In genomic region chr1:99650021-99650420, GRCh38 we compare ENCODE assay signal across 22 cellular contexts. TPM values are rescaled to one million over a fixed set of nuclear protein-coding genes. Genes with fewer than 3 reads are reported as not detected.
DNase-seq lines count a peak whose midpoint lies in the region; ATAC-seq and TF ChIP-seq lines count a peak whose summit lies in the region.
"Had no signal": no experiment of that assay in that cellular context is flagged by ENCODE, and none has a peak within 500 bp of the region (broad histone marks: within the 10 kb centered on the region; RNA-seq: fewer than 3 reads in every experiment).

No MANE protein-coding gene starts in this region.

- H2AFZ ChIP-seq in parathyroid adenoma, result peak overlapping the region; percentile 45

- H3K27me3 Mint-ChIP-seq in Calu3 (ENCODE audit: unreplicated experiment) (no peaks in the 10 kb centered on the region), endodermal cell (ENCODE audit: insufficient read depth) (no peaks in the 10 kb centered on the region)
- H3K27me3 Mint-ChIP-seq in activated CD4-positive, alpha-beta memory T cell treated with anti-CD3 and anti-CD28 coated beads for 36 hours, result peaks cover 14% of the 10 kb centered on the region

- BruUV-seq in Calu3 (replicated peaks; lab: Mats Ljungman, UMichigan), result no TSS peak

- CTCF ChIA-PET in Calu3 (lab: Charles Lee), result no interaction called here
- CTCF ChIA-PET in activated CD4-positive, alpha-beta memory T cell treated with anti-CD3 and anti-CD28 coated beads for 36 hours (lab: Charles Lee), result no interaction called here

- intact Hi-C loops in Calu3 (cut with micrococcal nuclease; ENCODE audit: unreplicated experiment) (no loop called here), adrenal gland (cut with DNase I) (no loop called here)
- intact Hi-C loops in activated CD4-positive, alpha-beta memory T cell treated with anti-CD3 and anti-CD28 coated beads for 36 hours (cut with micrococcal nuclease), result no loop called here

- DNase-seq in Calu3 (no peak), adrenal gland (peak in 6 of 7 donors; percentile 41 to 61 (median 56)), right atrium auricular region (ENCODE audit: low spot score) (no peak), A172 (ENCODE audit: low spot score) (no peak), endodermal cell (no peak)
- DNase-seq in activated CD4-positive, alpha-beta memory T cell treated with anti-CD3 and anti-CD28 coated beads for 36 hours, result no peak
- DNase-seq: activated CD4-positive, alpha-beta memory T cell treated with anti-CD3 and anti-CD28 coated beads, Interleukin-2, amount 10 ng/mL, durations not matched to agents 7 days and 5 days; activated T-cell treated with anti-CD3 and anti-CD28 coated beads, Interleukin-2, amount 50 U/mL, for 4 hours; CD8-positive, alpha-beta T cell; central memory CD4-positive, alpha-beta T cell; EL; HCEC 1CT; NCI-H1436; nephron progenitor cell; SHP77 treated with DMSO at 0.1 percent for 48 hours; stimulated activated naive CD8-positive, alpha-beta T cell treated with anti-CD3 and anti-CD28 coated beads, Interleukin-15, amount 100 ng/mL, for 72 hours had no signal

- H3K9me3 Mint-ChIP-seq in Calu3 (ENCODE audit: low read depth, unreplicated experiment), result no peaks in the 10 kb centered on the region
- no peaks in the 10 kb centered on the region for H3K9me3 Mint-ChIP-seq in activated CD4-positive, alpha-beta memory T cell treated with anti-CD3 and anti-CD28 coated beads for 36 hours
- H3K9me3 Mint-ChIP-seq in endodermal cell, result no peaks in the 10 kb centered on the region
- H3K9me3 Mint-ChIP-seq: activated CD4-positive, alpha-beta memory T cell treated with anti-CD3 and anti-CD28 coated beads, Interleukin-2, amount 10 ng/mL, durations not matched to agents 7 days and 5 days; activated T-cell treated with anti-CD3 and anti-CD28 coated beads, Interleukin-2, amount 50 U/mL, for 4 hours; CD8-positive, alpha-beta T cell; memory B cell; nephron progenitor cell; stimulated activated naive CD8-positive, alpha-beta T cell treated with anti-CD3 and anti-CD28 coated beads, Interleukin-15, amount 100 ng/mL, for 72 hours had no signal

- TF ChIP-seq CTCF in Calu3 (IDR thresholded peaks at IDR 0.05; ENCODE audit: unreplicated experiment), result no peak
- no peak for TF ChIP-seq CTCF in adrenal gland (IDR thresholded peaks at IDR 0.05)
- no peak for TF ChIP-seq CTCF in right atrium auricular region (IDR thresholded peaks at IDR 0.05)
- TF ChIP-seq CTCF in parathyroid adenoma (IDR thresholded peaks at IDR 0.05), result no peak
- no peak for TF ChIP-seq CTCF in endodermal cell (conservative IDR thresholded peaks at IDR 0.05)

- H3K79me2 ChIP-seq in parathyroid adenoma, result peaks cover 5% of the 10 kb centered on the region

- H3K9ac ChIP-seq in parathyroid adenoma (no peak overlapping the region), endodermal cell (ENCODE audit: extremely low read depth, low read length, poor library complexity, severe bottlenecking) (no peak overlapping the region)
- H3K9ac ChIP-seq: KMS-11 had no signal

- no peaks in the 10 kb centered on the region for H3K27me3 ChIP-seq in adrenal gland
- no peaks in the 10 kb centered on the region for H3K27me3 ChIP-seq in right atrium auricular region
- H3K27me3 ChIP-seq in parathyroid adenoma (ENCODE audit: control insufficient read depth, insufficient read depth, low read length), result no peaks in the 10 kb centered on the region
- H3K27me3 ChIP-seq in endodermal cell (ENCODE audit: control insufficient read depth, insufficient read depth, low read length, poor library complexity, severe bottlenecking), result no peaks in the 10 kb centered on the region

- H3K9me3 ChIP-seq in adrenal gland (replicated peaks in 1 of 3) (no peaks in the 10 kb centered on the region), right atrium auricular region (no peaks in the 10 kb centered on the region), parathyroid adenoma (ENCODE audit: control insufficient read depth, low read length) (no peaks in the 10 kb centered on the region), endodermal cell (ENCODE audit: control insufficient read depth, low read length) (no peaks in the 10 kb centered on the region)

- peak overlapping the region; percentile 24 for H3K4me2 ChIP-seq in parathyroid adenoma (ENCODE audit: low read length)
- H3K4me2 ChIP-seq: KMS-11 had no signal

- H3K27ac Mint-ChIP-seq in Calu3 (ENCODE audit: unreplicated experiment) (peak overlapping the region; percentile 63), endodermal cell (no peak overlapping the region)
- H3K27ac Mint-ChIP-seq in activated CD4-positive, alpha-beta memory T cell treated with anti-CD3 and anti-CD28 coated beads for 36 hours, result no peak overlapping the region
- H3K27ac Mint-ChIP-seq: activated CD4-positive, alpha-beta memory T cell treated with anti-CD3 and anti-CD28 coated beads, Interleukin-2, amount 10 ng/mL, durations not matched to agents 7 days and 5 days; activated naive CD8-positive, alpha-beta T cell; CD8-positive, alpha-beta T cell; memory B cell; nephron progenitor cell; stimulated activated naive CD8-positive, alpha-beta T cell treated with anti-CD3 and anti-CD28 coated beads, Interleukin-15, amount 100 ng/mL, for 72 hours had no signal

- peaks cover 22% of the 10 kb centered on the region for H3K36me3 Mint-ChIP-seq in Calu3 (ENCODE audit: insufficient read depth, unreplicated experiment)
- no peaks in the 10 kb centered on the region for H3K36me3 Mint-ChIP-seq in activated CD4-positive, alpha-beta memory T cell treated with anti-CD3 and anti-CD28 coated beads for 36 hours
- no peaks in the 10 kb centered on the region for H3K36me3 Mint-ChIP-seq in endodermal cell (ENCODE audit: low read depth)
- H3K36me3 Mint-ChIP-seq: activated naive CD8-positive, alpha-beta T cell; CD8-positive, alpha-beta T cell; memory B cell had no signal

- no peaks in the 10 kb centered on the region for H3K36me3 ChIP-seq in adrenal gland (replicated peaks in 1 of 2)
- peaks cover 8% of the 10 kb centered on the region for H3K36me3 ChIP-seq in right atrium auricular region
- no peaks in the 10 kb centered on the region for H3K36me3 ChIP-seq in parathyroid adenoma (ENCODE audit: control insufficient read depth, insufficient read depth, low read length)
- H3K36me3 ChIP-seq in endodermal cell (ENCODE audit: control insufficient read depth, insufficient read depth, low read length), result no peaks in the 10 kb centered on the region

- H3K4me3 ChIP-seq in adrenal gland (no peak overlapping the region), right atrium auricular region (peak overlapping the region in 1 of 2 donors; percentile 53), parathyroid adenoma (ENCODE audit: low read depth, low read length) (no peak overlapping the region), endodermal cell (ENCODE audit: low read length) (no peak overlapping the region)

- ATAC-seq in HG03280 (IDR thresholded peaks at IDR 0.05; ENCODE audit: unreplicated experiment), result no peak
- ATAC-seq: activated T-cell treated with anti-CD3 and anti-CD28 coated beads, Interleukin-2, amount 50 U/mL, for 4 hours; CD8-positive, alpha-beta T cell; stimulated activated naive CD8-positive, alpha-beta T cell treated with anti-CD3 and anti-CD28 coated beads, Interleukin-15, amount 100 ng/mL, for 72 hours had no signal

- POLR2A ChIA-PET in activated CD4-positive, alpha-beta memory T cell treated with anti-CD3 and anti-CD28 coated beads for 36 hours (lab: Charles Lee), result no interaction called here

- 30 to 40% (median 36%) methylated on average over 2 of the region's 2 CpGs for WGBS in adrenal gland, 4 donors
- WGBS in endodermal cell (ENCODE audit: insufficient coverage in 1 of 2, insufficient read length in 1 of 2), 2 experiments, result 90% methylated on average over 2 of the region's 2 CpGs; no CpG with 5 or more reads in 1 of the 2 experiments

- no peak for TF ChIP-seq POLR2A in adrenal gland (IDR thresholded peaks at IDR 0.05)

- peaks cover 42 to 59% of the 10 kb centered on the region in 2 donors for H3K4me1 ChIP-seq in adrenal gland (replicated peaks in 1 of 2)
- H3K4me1 ChIP-seq in right atrium auricular region, result peaks cover 0 to 54% of the 10 kb centered on the region in 2 donors
- peaks cover 18% of the 10 kb centered on the region for H3K4me1 ChIP-seq in parathyroid adenoma
- H3K4me1 ChIP-seq in endodermal cell (ENCODE audit: control insufficient read depth, insufficient read depth, low read length), result peaks cover 17% of the 10 kb centered on the region

- H3K27ac ChIP-seq in adrenal gland (peak overlapping the region in 3 of 5 donors; percentile 34 to 53 (median 51)), right atrium auricular region (peak overlapping the region; percentile 86 to 92), parathyroid adenoma (peak overlapping the region; percentile 97), endodermal cell (ENCODE audit: low read depth, low read length) (no peak overlapping the region)
- H3K27ac ChIP-seq: KMS-11 had no signal

- no peak overlapping the region for H3K4me3 Mint-ChIP-seq in Calu3 (ENCODE audit: low read depth, unreplicated experiment)
- H3K4me3 Mint-ChIP-seq in activated CD4-positive, alpha-beta memory T cell treated with anti-CD3 and anti-CD28 coated beads for 36 hours, result no peak overlapping the region
- no peak overlapping the region for H3K4me3 Mint-ChIP-seq in endodermal cell
- H3K4me3 Mint-ChIP-seq: activated CD4-positive, alpha-beta memory T cell treated with anti-CD3 and anti-CD28 coated beads, Interleukin-2, amount 10 ng/mL, durations not matched to agents 7 days and 5 days; activated naive CD8-positive, alpha-beta T cell; activated T-cell treated with anti-CD3 and anti-CD28 coated beads, Interleukin-2, amount 50 U/mL, for 4 hours; CD8-positive, alpha-beta T cell; memory B cell; nephron progenitor cell; stimulated activated naive CD8-positive, alpha-beta T cell treated with anti-CD3 and anti-CD28 coated beads, Interleukin-15, amount 100 ng/mL, for 72 hours had no signal

- H3K4me1 Mint-ChIP-seq in Calu3 (ENCODE audit: low read depth, unreplicated experiment), result peaks cover 29% of the 10 kb centered on the region
- peaks cover 2% of the 10 kb centered on the region for H3K4me1 Mint-ChIP-seq in activated CD4-positive, alpha-beta memory T cell treated with anti-CD3 and anti-CD28 coated beads for 36 hours (ENCODE audit: low read depth)
- peaks cover 52% of the 10 kb centered on the region for H3K4me1 Mint-ChIP-seq in endodermal cell
- H3K4me1 Mint-ChIP-seq: activated CD4-positive, alpha-beta memory T cell treated with anti-CD3 and anti-CD28 coated beads, Interleukin-2, amount 10 ng/mL, durations not matched to agents 7 days and 5 days; memory B cell had no signal

RNA-seq across cellular contexts. Expression of gene PALMD, which starts 4.1 kb away (rescaled TPM):
- total RNA-seq in Calu3 (2022), result 6.8 and 19.2 TPM in 2 replicates
- 100 to 1,000 TPM in 2 of 8 donors, 10 to 100 TPM in 6; 35.8 to 112 (median 68.3) TPM for total RNA-seq in adrenal gland
- polyA plus RNA-seq in adrenal gland, result 100 to 1,000 TPM in 1 of 3 donors, 10 to 100 TPM in 2; 53.6 to 189 (median 67.1) TPM
- total RNA-seq in right atrium auricular region, result 10 to 100 TPM; 55.0 to 78.7 TPM
- total RNA-seq in A172 (2014; rRNA removed; shearing (Covaris generic)), result 0.69 and 0.88 TPM in 2 replicates
- total RNA-seq in activated CD4-positive, alpha-beta memory T cell treated with anti-CD3 and anti-CD28 coated beads for 36 hours, result not detected
- total RNA-seq in endodermal cell, result under 1 TPM; 0.24 to 0.26 TPM
- polyA plus RNA-seq in endodermal cell (2013, experiment 1 of 2), result 1.8 TPM
- polyA plus RNA-seq in endodermal cell (2013, experiment 2 of 2), result 1.5 TPM
- total RNA-seq: activated CD4-positive, alpha-beta memory T cell treated with anti-CD3 and anti-CD28 coated beads, Interleukin-2, amount 10 ng/mL, durations not matched to agents 7 days and 5 days; activated T-cell treated with anti-CD3 and anti-CD28 coated beads, Interleukin-2, amount 50 U/mL, for 4 hours; CD8-positive, alpha-beta T cell; T-helper 1 cell treated with Interleukin-12 subunit alpha and Interleukin-12 subunit beta and Interleukin-4 antibody, amounts not matched to agents 30 ng/mL and 1 ng/mL, for 36 hours had no signal

Comparison
In these comparisons a context has a peak if more than half of its experiments do, and no peak if none do; other contexts are left out.
1. DNase-seq: peak in adrenal gland (6 of 7); none in Calu3 (single experiment), right atrium auricular region (single experiment), A172 (single experiment), activated CD4-positive, alpha-beta memory T cell treated with anti-CD3 and anti-CD28 coated beads for 36 hours (single experiment) and endodermal cell (single experiment).